Comparison of ENCODE assay signal across 1 cellular context in genomic region chr1:206612129-206612876, GRCh38.
A peak's percentile ranks its signal among the peaks of the same experiment; 100 is the strongest.
TF ChIP-seq lines count a peak whose summit lies in the region.

EIF2D (minus strand) TSS chr1:206612465; CDS start chr1:206612342, 123 bp downstream.

TF ChIP-seq in GM12878, 131 proteins besides CTCF, POLR2A, EP300 and RAD21 (continued from another document and continues in another):
- TF ChIP-seq ZBTB33 (IDR thresholded peaks at IDR 0.05), result 0 out of 2 replicates have a peak, but pooled peaks have one; percentile 46
- peak; percentile 86 for TF ChIP-seq NRF1 (conservative IDR thresholded peaks at IDR 0.05; ENCODE audit: low read depth, low read length)
- TF ChIP-seq EGR1 (IDR thresholded peaks at IDR 0.05; ENCODE audit: borderline replicate concordance in 1 of 2, low read depth in 2 of 2, low read length in 2 of 2), result peak; percentile 26 to 62
- 0 out of 2 replicates have a peak, but pooled peaks have one; percentile 64 for TF ChIP-seq MYB (IDR thresholded peaks at IDR 0.05; ENCODE audit: borderline replicate concordance, low read depth, low read length)
- TF ChIP-seq BMI1 (IDR thresholded peaks at IDR 0.05; ENCODE audit: borderline replicate concordance), result no peak
- no peak for TF ChIP-seq RAD51 (IDR thresholded peaks at IDR 0.05)
- peak; percentile 68 for TF ChIP-seq RUNX3 (IDR thresholded peaks at IDR 0.05; ENCODE audit: low read length)
- peak; percentile 83 for TF ChIP-seq MEF2A (IDR thresholded peaks at IDR 0.05; ENCODE audit: insufficient read depth, low read depth, low read length)
- peak; percentile 46 for TF ChIP-seq BCL3 (IDR thresholded peaks at IDR 0.05; ENCODE audit: borderline replicate concordance, insufficient read depth, low read depth, low read length, poor library complexity, severe bottlenecking)
- no peak; the same call in 1 of the 2 replicates for TF ChIP-seq ATF7 (IDR thresholded peaks at IDR 0.05; ENCODE audit: low read depth)
- peak; percentile 100 for TF ChIP-seq ZNF207 (IDR thresholded peaks at IDR 0.05; ENCODE audit: borderline replicate concordance)
- peak; percentile 84 for TF ChIP-seq GABPA (IDR thresholded peaks at IDR 0.05; ENCODE audit: low read depth)
- TF ChIP-seq REST (IDR thresholded peaks at IDR 0.05; ENCODE audit: low read depth, low read length), result peak; percentile 60; the same call in 1 of the 2 replicates
- TF ChIP-seq GATAD2B (conservative IDR thresholded peaks at IDR 0.05; ENCODE audit: low read depth), result peak; percentile 94; the same call in 1 of the 2 replicates
- no peak for TF ChIP-seq JUNB (IDR thresholded peaks at IDR 0.05)
- peak; percentile 100 for TF ChIP-seq YY1 (IDR thresholded peaks at IDR 0.05; ENCODE audit: low read depth, low read length)
- no peak for TF ChIP-seq IRF5 (IDR thresholded peaks at IDR 0.05; ENCODE audit: borderline replicate concordance)
- peak in 1 of 2 experiments; percentile 90; a peak in 2 of 4 replicates for TF ChIP-seq SRF (IDR thresholded peaks at IDR 0.05; ENCODE audit: low read depth in 2 of 2, low read length in 2 of 2)
- TF ChIP-seq NFIC (IDR thresholded peaks at IDR 0.05; ENCODE audit: low read depth, low read length), result no peak; the same call in 1 of the 2 replicates
- TF ChIP-seq E4F1 (IDR thresholded peaks at IDR 0.05; ENCODE audit: borderline replicate concordance, partially characterized antibody), result peak; percentile 53
- TF ChIP-seq TBL1XR1 (IDR thresholded peaks at IDR 0.05; ENCODE audit: low read depth, low read length), result peak; percentile 80; the same call in 1 of the 2 replicates
- peak; percentile 98 for TF ChIP-seq TAF1 (IDR thresholded peaks at IDR 0.05; ENCODE audit: borderline replicate concordance, low read depth, low read length)
- peak; percentile 78 for TF ChIP-seq ZNF687 (IDR thresholded peaks at IDR 0.05)
- TF ChIP-seq TCF3 (IDR thresholded peaks at IDR 0.05; ENCODE audit: borderline replicate concordance, insufficient read depth, low read depth, low read length), result peak; percentile 94
- no peak for TF ChIP-seq ZBTB4 (CRISPR knock-in tag; IDR thresholded peaks at IDR 0.05)
- TF ChIP-seq TARDBP (IDR thresholded peaks at IDR 0.05; ENCODE audit: borderline replicate concordance), result peak; percentile 87
- peak; percentile 98; the same call in 1 of the 2 replicates for TF ChIP-seq STAT1 (conservative IDR thresholded peaks at IDR 0.05)
- TF ChIP-seq ESRRA (IDR thresholded peaks at IDR 0.05; ENCODE audit: low read length), result peak; percentile 89
- TF ChIP-seq RBBP5 (conservative IDR thresholded peaks at IDR 0.05), result 0 out of 2 replicates have a peak, but pooled peaks have one; percentile 42
- TF ChIP-seq USF2 (IDR thresholded peaks at IDR 0.05; ENCODE audit: borderline replicate concordance, low read depth, low read length), result no peak
- TF ChIP-seq PRDM15 (CRISPR knock-in tag; IDR thresholded peaks at IDR 0.05), result no peak
